8 cellular contexts compared by ENCODE assay signal in genomic region chr5:138464388-138465287, GRCh38. TPM values are rescaled to one million over a fixed set of nuclear protein-coding genes. Genes with fewer than 3 reads are reported as not detected.
A peak's percentile ranks its signal among the peaks of the same experiment; 100 is the strongest.
DNase-seq lines count a peak whose midpoint lies in the region; ATAC-seq and TF ChIP-seq lines count a peak whose summit lies in the region.

No MANE protein-coding gene starts in this region.

- POLR2A ChIA-PET in GM10248 (lab: Yijun Ruan, JAX) = interaction anchor here (0.7 to 2.2 kb wide), 16 partner anchors 9 to 133 kb away, joined by 3 to 16 read pairs (median 8); partner anchors contain the start of genes CDC25C, ETF1, HSPA9 and KDM3B

- ATAC-seq in HG02610 (IDR thresholded peaks at IDR 0.05; ENCODE audit: unreplicated experiment) = peak; percentile 79

- no peak for TF ChIP-seq EP300 in suprapubic skin (IDR thresholded peaks at IDR 0.05)

- TF ChIP-seq CTCF in GM10248 (IDR thresholded peaks at IDR 0.05; ENCODE audit: control extremely low read depth, extremely low read depth, low read depth, missing control alignments) (peak; percentile 29), suprapubic skin (IDR thresholded peaks at IDR 0.05) (peak; percentile 0 to 34)

- peaks cover 45% of the 10 kb centered on the region for H3K4me1 Mint-ChIP-seq in activated naive CD4-positive, alpha-beta T cell treated with anti-CD3 and anti-CD28 coated beads, Interleukin-2, amount 50 U/mL, for 24 hours

- no peaks in the 10 kb centered on the region for H3K9me3 Mint-ChIP-seq in activated naive CD4-positive, alpha-beta T cell treated with anti-CD3 and anti-CD28 coated beads, Interleukin-2, amount 50 U/mL, for 24 hours

- H3K9ac ChIP-seq in SK-N-MC (ENCODE audit: insufficient read length) = peak overlapping the region; percentile 80

- peak; percentile 94 for DNase-seq in GM10248 (ENCODE audit: extremely low spot score)
- DNase-seq in NCI-H1048 (lab: John Stamatoyannopoulos, UW) = peak; percentile 96
- peak; percentile 95 for DNase-seq in SK-N-MC (ENCODE audit: low read depth, low spot score)
- DNase-seq in germinal center (ENCODE audit: low spot score) = peak; percentile 94
- peak; percentile 90 to 100 (median 98) for DNase-seq in nucleus accumbens (lab: John Stamatoyannopoulos, UW)
- peak; percentile 99 for DNase-seq in suprapubic skin (ENCODE audit: low spot score in 2 of 2)

- peaks cover 77% of the 10 kb centered on the region for H3K4me1 ChIP-seq in suprapubic skin

- H3K27ac Mint-ChIP-seq in activated naive CD4-positive, alpha-beta T cell treated with anti-CD3 and anti-CD28 coated beads, Interleukin-2, amount 50 U/mL, for 24 hours = peak overlapping the region; percentile 84

- 0% methylated on average over 24 of the region's 68 CpGs for WGBS in suprapubic skin

- H3K4me3 Mint-ChIP-seq in activated naive CD4-positive, alpha-beta T cell treated with anti-CD3 and anti-CD28 coated beads, Interleukin-2, amount 50 U/mL, for 24 hours = peak overlapping the region; percentile 88

- H3K36me3 ChIP-seq in SK-N-MC (ENCODE audit: insufficient read depth, low read length) (no peaks in the 10 kb centered on the region), suprapubic skin (peaks cover 15% of the 10 kb centered on the region)

- H3K9me3 ChIP-seq in SK-N-MC (ENCODE audit: low read depth, low read length) (no peaks in the 10 kb centered on the region), suprapubic skin (no peaks in the 10 kb centered on the region)

- peaks cover 14% of the 10 kb centered on the region for H3K36me3 Mint-ChIP-seq in activated naive CD4-positive, alpha-beta T cell treated with anti-CD3 and anti-CD28 coated beads, Interleukin-2, amount 50 U/mL, for 24 hours

- no peaks in the 10 kb centered on the region for H3K27me3 Mint-ChIP-seq in activated naive CD4-positive, alpha-beta T cell treated with anti-CD3 and anti-CD28 coated beads, Interleukin-2, amount 50 U/mL, for 24 hours

- H3K27me3 ChIP-seq in suprapubic skin = no peaks in the 10 kb centered on the region

- CTCF ChIA-PET in GM10248 (lab: Yijun Ruan, JAX) = interaction anchor here (0.6 to 10.3 kb wide), 12 partner anchors 9 to 279 kb away, joined by 3 to 152 read pairs (median 6); partner anchors contain the start of genes ETF1 and KDM3B

- H3K4me3 ChIP-seq in SK-N-MC (peak overlapping the region; percentile 81), suprapubic skin (peak overlapping the region; percentile 87)

- H3K27ac ChIP-seq in SK-N-MC (peak overlapping the region; percentile 87), suprapubic skin (peak overlapping the region; percentile 99)

- TF ChIP-seq POLR2A in suprapubic skin (IDR thresholded peaks at IDR 0.05) = peak in 1 of 2 donors; percentile 65

RNA-seq across cellular contexts. Expression of gene EGR1, which starts 0.6 kb away (rescaled TPM):
- 100 to 1,000 TPM; 130 to 445 (median 257) TPM for total RNA-seq in suprapubic skin

RNA-seq across cellular contexts. Expression of gene REEP2, which starts 25.8 kb away (rescaled TPM):
- 1 to 10 TPM; 1.5 to 2.6 (median 1.8) TPM for total RNA-seq in suprapubic skin

Comparison
In these comparisons a context has a peak if more than half of its experiments do, and no peak if none do; other contexts are left out.
1. Peak in every context shown above with its lines: DNase-seq, ATAC-seq, H3K4me3 ChIP-seq and H3K27ac ChIP-seq.